In genomic region chr11:102120006-102120405, GRCh38 we compare ENCODE assay signal across 13 cellular contexts. TPM values are rescaled to one million over a fixed set of nuclear protein-coding genes. Genes with fewer than 3 reads are reported as not detected.
DNase-seq lines count a peak whose midpoint lies in the region; ATAC-seq, FAIRE-seq and TF ChIP-seq lines count a peak whose summit lies in the region.
"Had no signal": no experiment of that assay in that cellular context is flagged by ENCODE, and none has a peak within 500 bp of the region (broad histone marks: within the 10 kb centered on the region; RNA-seq: fewer than 3 reads in every experiment).

No MANE protein-coding gene starts in this region.

- H4K8ac ChIP-seq in trophoblast cell (ENCODE audit: low read depth, low read length) = no peak overlapping the region

- CTCF ChIA-PET in activated CD4-positive, alpha-beta memory T cell treated with anti-CD3 and anti-CD28 coated beads, Interleukin-2, amount 10 ng/mL, durations not matched to agents 7 days and 5 days (lab: Charles Lee) = no interaction called here

- peak overlapping the region; percentile 97 for H3K4ac ChIP-seq in trophoblast cell (ENCODE audit: low read depth, low read length)

- peaks cover 30% of the 10 kb centered on the region for H3K27me3 Mint-ChIP-seq in activated CD4-positive, alpha-beta memory T cell treated with anti-CD3 and anti-CD28 coated beads, Interleukin-2, amount 10 ng/mL, durations not matched to agents 7 days and 5 days
- H3K27me3 Mint-ChIP-seq in activated T-helper 17 cell treated with anti-CD3 and anti-CD28 coated beads, Interleukin-2, amount 50 U/mL, for 72 hours = peaks cover 14% of the 10 kb centered on the region

- no peak overlapping the region for H4K91ac ChIP-seq in trophoblast cell (ENCODE audit: low read depth, low read length)

- H3K79me2 ChIP-seq in fibroblast of lung (ENCODE audit: control insufficient read depth, insufficient read depth, low read length) (peaks cover 99% of the 10 kb centered on the region), trophoblast cell (ENCODE audit: control insufficient read depth, insufficient read depth, low read length, poor library complexity) (peaks cover 25% of the 10 kb centered on the region)

- POLR2A ChIA-PET in activated CD4-positive, alpha-beta memory T cell treated with anti-CD3 and anti-CD28 coated beads, Interleukin-2, amount 10 ng/mL, durations not matched to agents 7 days and 5 days (lab: Charles Lee) = no interaction called here

- no peak for ATAC-seq in activated T-helper 17 cell treated with anti-CD3 and anti-CD28 coated beads, Interleukin-2, amount 50 U/mL, for 72 hours (replicated peaks)
- ATAC-seq: CD8-positive, alpha-beta T cell had no signal

- no peak for TF ChIP-seq CTCF in fibroblast of lung (conservative IDR thresholded peaks at IDR 0.05 in 1 of 2, IDR thresholded peaks at IDR 0.05 in 1 of 2; ENCODE audit: low read depth in 1 of 2, low read length in 2 of 2)

- H3K4me2 ChIP-seq in fibroblast of lung (ENCODE audit: extremely low read depth, insufficient read depth, low read length) = peak overlapping the region; percentile 61
- H3K4me2 ChIP-seq in trophoblast cell (ENCODE audit: low read length) = no peak overlapping the region

- H4K12ac ChIP-seq in trophoblast cell (ENCODE audit: low read depth, low read length) = no peak overlapping the region

- H3K79me1 ChIP-seq in trophoblast cell (ENCODE audit: low read length) = no peaks in the 10 kb centered on the region

- H3K23ac ChIP-seq in trophoblast cell (ENCODE audit: low read length) = no peak overlapping the region

- no peak overlapping the region for H2BK12ac ChIP-seq in trophoblast cell (ENCODE audit: low read length)

- no peak overlapping the region for H3K18ac ChIP-seq in trophoblast cell (ENCODE audit: low read length)

- no CpG with 5 or more reads among the region's 4 CpGs for WGBS in trophoblast cell (ENCODE audit: extremely low coverage, insufficient coverage, insufficient read length)
- WGBS in small intestine, 3 donors = 34 to 44% (median 38%) methylated on average over 4 of the region's 4 CpGs

- FAIRE-seq in RCC 7860 (lab: Jason Lieb, UNC) (no peak), small intestine (lab: Jason Lieb, UNC) (no peak)
- FAIRE-seq: endothelial cell of umbilical vein, islet of Langerhans had no signal

- H3K4me3 ChIP-seq in fibroblast of lung (replicated peaks in 1 of 4; ENCODE audit: control extremely low read depth in 1 of 4, insufficient read depth in 1 of 4, low read depth in 3 of 4, low read length in 4 of 4) (peak overlapping the region in 1 of 4 experiments; percentile 23), trophoblast cell (ENCODE audit: low read depth, low read length) (no peak overlapping the region), small intestine (ENCODE audit: low read depth in 1 of 2, low read length in 2 of 2) (no peak overlapping the region)

- no peaks in the 10 kb centered on the region for H4K20me1 ChIP-seq in fibroblast of lung (ENCODE audit: control insufficient read depth, extremely low read depth, insufficient read depth, low read length)

- no peak overlapping the region for H3K14ac ChIP-seq in trophoblast cell (ENCODE audit: low read length)

- peaks cover 2% of the 10 kb centered on the region for H3K4me1 Mint-ChIP-seq in activated CD4-positive, alpha-beta memory T cell treated with anti-CD3 and anti-CD28 coated beads, Interleukin-2, amount 10 ng/mL, durations not matched to agents 7 days and 5 days
- H3K4me1 Mint-ChIP-seq in activated T-helper 17 cell treated with anti-CD3 and anti-CD28 coated beads, Interleukin-2, amount 50 U/mL, for 72 hours = no peaks in the 10 kb centered on the region

- H3K9me3 ChIP-seq in fibroblast of lung (ENCODE audit: control insufficient read depth, insufficient read depth, low read depth, low read length) = no peaks in the 10 kb centered on the region
- no peaks in the 10 kb centered on the region for H3K9me3 ChIP-seq in trophoblast cell (ENCODE audit: insufficient read depth, low read depth, low read length)
- no peaks in the 10 kb centered on the region for H3K9me3 ChIP-seq in small intestine (ENCODE audit: control insufficient read depth, low read depth)

- H3K4me3 Mint-ChIP-seq in activated CD4-positive, alpha-beta memory T cell treated with anti-CD3 and anti-CD28 coated beads, Interleukin-2, amount 10 ng/mL, durations not matched to agents 7 days and 5 days = no peak overlapping the region
- no peak overlapping the region for H3K4me3 Mint-ChIP-seq in activated T-helper 17 cell treated with anti-CD3 and anti-CD28 coated beads, Interleukin-2, amount 50 U/mL, for 72 hours
- H3K4me3 Mint-ChIP-seq: CD8-positive, alpha-beta T cell had no signal

- H3K4me1 ChIP-seq in fibroblast of lung (ENCODE audit: control insufficient read depth, extremely low read depth, insufficient read depth, low read length) (peaks cover 15% of the 10 kb centered on the region), trophoblast cell (ENCODE audit: control insufficient read depth in 1 of 2, insufficient read depth in 2 of 2, low read length in 2 of 2) (peaks cover 2 to 3% of the 10 kb centered on the region in 2 experiments), small intestine (ENCODE audit: control insufficient read depth in 2 of 2, insufficient read depth in 1 of 2, low read depth in 1 of 2, low read length in 1 of 2) (peaks cover 2 to 8% of the 10 kb centered on the region in 2 donors)

- DNase-seq in ELR (ENCODE audit: low read depth) = peak; percentile 42
- peak; percentile 27 for DNase-seq in RCC 7860 (ENCODE audit: low spot score)
- DNase-seq in fibroblast of lung (ENCODE audit: low read depth in 2 of 2) = peak; percentile 32 to 66
- DNase-seq in trophoblast cell = no peak
- DNase-seq in NCI-H2196 (lab: John Stamatoyannopoulos, UW; ENCODE audit: unreplicated experiment) = no peak
- no peak for DNase-seq in activated CD4-positive, alpha-beta memory T cell treated with anti-CD3 and anti-CD28 coated beads, Interleukin-2, amount 10 ng/mL, durations not matched to agents 7 days and 5 days
- DNase-seq in small intestine = no peak
- DNase-seq: anterior cingulate cortex; CD8-positive, alpha-beta T cell; Karpas-422 had no signal

- H3K36me3 Mint-ChIP-seq in activated CD4-positive, alpha-beta memory T cell treated with anti-CD3 and anti-CD28 coated beads, Interleukin-2, amount 10 ng/mL, durations not matched to agents 7 days and 5 days (ENCODE audit: low read depth) = no peaks in the 10 kb centered on the region
- H3K36me3 Mint-ChIP-seq in activated T-helper 17 cell treated with anti-CD3 and anti-CD28 coated beads, Interleukin-2, amount 50 U/mL, for 72 hours (ENCODE audit: low read depth) = no peaks in the 10 kb centered on the region
- H3K36me3 Mint-ChIP-seq: CD8-positive, alpha-beta T cell had no signal

- no peak overlapping the region for H3K27ac Mint-ChIP-seq in activated CD4-positive, alpha-beta memory T cell treated with anti-CD3 and anti-CD28 coated beads, Interleukin-2, amount 10 ng/mL, durations not matched to agents 7 days and 5 days
- H3K27ac Mint-ChIP-seq in activated T-helper 17 cell treated with anti-CD3 and anti-CD28 coated beads, Interleukin-2, amount 50 U/mL, for 72 hours = no peak overlapping the region
- H3K27ac Mint-ChIP-seq: CD8-positive, alpha-beta T cell had no signal

- H3K27ac ChIP-seq in fibroblast of lung (ENCODE audit: insufficient read depth, low read length) (peak overlapping the region; percentile 28), trophoblast cell (ENCODE audit: low read depth, low read length) (no peak overlapping the region), small intestine (ENCODE audit: low read depth in 1 of 2, low read length in 1 of 2) (no peak overlapping the region)

- H2BK120ac ChIP-seq in trophoblast cell (ENCODE audit: insufficient read depth, low read length, poor library complexity) = no peak overlapping the region

- no peaks in the 10 kb centered on the region for H3K36me3 ChIP-seq in fibroblast of lung (ENCODE audit: control insufficient read depth, insufficient read depth, low read length)
- H3K36me3 ChIP-seq in trophoblast cell (ENCODE audit: control insufficient read depth in 1 of 2, insufficient read depth in 2 of 2, low read length in 2 of 2) = peaks cover 14 to 16% of the 10 kb centered on the region in 2 experiments
- peaks cover 0 to 2% of the 10 kb centered on the region in 2 donors for H3K36me3 ChIP-seq in small intestine (ENCODE audit: control insufficient read depth in 2 of 2, insufficient read depth in 2 of 2, low read length in 2 of 2)

- H3K27me3 ChIP-seq in fibroblast of lung (ENCODE audit: control insufficient read depth, insufficient read depth, low read length) (no peaks in the 10 kb centered on the region), trophoblast cell (ENCODE audit: insufficient read depth, low read length) (no peaks in the 10 kb centered on the region), small intestine (ENCODE audit: control insufficient read depth in 2 of 2, insufficient read depth in 2 of 2, low read length in 2 of 2) (no peaks in the 10 kb centered on the region)

- H2AK5ac ChIP-seq in trophoblast cell (ENCODE audit: low read length) = no peak overlapping the region

- H2AFZ ChIP-seq in fibroblast of lung (ENCODE audit: low read length) (no peak overlapping the region), trophoblast cell (ENCODE audit: insufficient read depth, low read length, poor library complexity) (no peak overlapping the region)

- no peaks in the 10 kb centered on the region for H3K9me3 Mint-ChIP-seq in activated CD4-positive, alpha-beta memory T cell treated with anti-CD3 and anti-CD28 coated beads, Interleukin-2, amount 10 ng/mL, durations not matched to agents 7 days and 5 days
- H3K9me3 Mint-ChIP-seq in activated T-helper 17 cell treated with anti-CD3 and anti-CD28 coated beads, Interleukin-2, amount 50 U/mL, for 72 hours = no peaks in the 10 kb centered on the region
- H3K9me3 Mint-ChIP-seq: CD8-positive, alpha-beta T cell had no signal

- H2BK5ac ChIP-seq in trophoblast cell (ENCODE audit: low read depth, low read length, poor library complexity) = no peak overlapping the region

- H3K9ac ChIP-seq in fibroblast of lung (ENCODE audit: insufficient read depth, low read length) (no peak overlapping the region), trophoblast cell (ENCODE audit: low read length) (no peak overlapping the region)

RNA-seq across cellular contexts. Expression of gene YAP1, which starts 9.8 kb away (rescaled TPM):
- total RNA-seq in fibroblast of lung = 157 and 169 TPM in 2 replicates
- 108 and 116 TPM in 2 replicates for polyA plus RNA-seq in fibroblast of lung
- polyA plus RNA-seq in fibroblast of lung (2012) = 95.3 and 109 TPM in 2 replicates
- polyA minus RNA-seq in fibroblast of lung (ENCODE audit: low replicate concordance) = 285 and 311 TPM in 2 replicates
- polyA plus RNA-seq in trophoblast cell (2013) = 127 and 130 TPM in 2 replicates
- under 1 TPM; 0.18 to 0.28 TPM for total RNA-seq in activated CD4-positive, alpha-beta memory T cell treated with anti-CD3 and anti-CD28 coated beads, Interleukin-2, amount 10 ng/mL, durations not matched to agents 7 days and 5 days
- 10 to 100 TPM; 14.1 to 24.4 (median 15.2) TPM for polyA plus RNA-seq in small intestine
- under 1 TPM; 0.30 to 0.98 TPM for total RNA-seq in activated T-helper 17 cell treated with anti-CD3 and anti-CD28 coated beads, Interleukin-2, amount 50 U/mL, for 72 hours
- total RNA-seq: CD8-positive, alpha-beta T cell had no signal

Comparison
In these comparisons a context has a peak if more than half of its experiments do, and no peak if none do; other contexts are left out.
1. DNase-seq: peak in ELR (single experiment), RCC 7860 (single experiment) and fibroblast of lung (2 of 2); none in trophoblast cell (0 of 2), NCI-H2196 (single experiment), activated CD4-positive, alpha-beta memory T cell treated with anti-CD3 and anti-CD28 coated beads, Interleukin-2, amount 10 ng/mL, durations not matched to agents 7 days and 5 days (single experiment) and small intestine (single experiment).
2. RNA of gene YAP1, which starts 9.8 kb away (total RNA-seq): 157 to 169 TPM in fibroblast of lung; 0.30 to 0.98 TPM in activated T-helper 17 cell treated with anti-CD3 and anti-CD28 coated beads, Interleukin-2, amount 50 U/mL, for 72 hours and 0.18 to 0.28 TPM in activated CD4-positive, alpha-beta memory T cell treated with anti-CD3 and anti-CD28 coated beads, Interleukin-2, amount 10 ng/mL, durations not matched to agents 7 days and 5 days; every median in the first group is over 10 times any median in the second.